Comparison of ENCODE assay signal across 22 cellular contexts in genomic region chr15:25667829-25668228, GRCh38.
"Had no signal": no experiment of that assay in that cellular context is flagged by ENCODE, and none has a peak within 500 bp of the region (broad histone marks: within the 10 kb centered on the region; RNA-seq: fewer than 3 reads in every experiment).

No MANE protein-coding gene starts in this region.

- DNase-seq: central memory CD4-positive, alpha-beta T cell; effector CD8-positive, alpha-beta T cell; esophagus squamous epithelium; head of caudate nucleus; naive thymus-derived CD4-positive, alpha-beta T cell; occipital lobe; pancreas; sigmoid colon; stimulated activated CD4-positive, alpha-beta T cell treated with anti-CD3 and anti-CD28 coated beads, Interleukin-2, amount 100 ng/mL, for 24 hours; stimulated activated CD4-positive, alpha-beta T cell treated with anti-CD3 and anti-CD28 coated beads, Interleukin-4, amount 100 ng/mL, for 24 hours; stimulated activated naive CD4-positive, alpha-beta T cell treated with Interleukin-2 at 50 U/mL for 16 hours; stomach; thyroid gland; upper lobe of left lung had no signal

- H3K4me3 ChIP-seq: esophagus squamous epithelium, lung, pancreas, prostate gland, right atrium auricular region, sigmoid colon, stomach, thyroid gland, upper lobe of left lung had no signal

- FAIRE-seq: colon, endothelial cell of umbilical vein, keratinocyte, pancreas, urothelium cell line had no signal

- H3K9me3 ChIP-seq: esophagus squamous epithelium, pancreas, prostate gland, right atrium auricular region, sigmoid colon, thyroid gland, upper lobe of left lung had no signal

- H3K27me3 ChIP-seq: pancreas, right atrium auricular region, sigmoid colon, upper lobe of left lung had no signal

- ATAC-seq: naive thymus-derived CD4-positive, alpha-beta T cell; pancreas; stimulated activated effector memory CD8-positive, alpha-beta T cell treated with anti-CD3 and anti-CD28 coated beads, Interleukin-12 subunit alpha, Interleukin-12 subunit beta, amount 100 ng/mL, for 72 hours had no signal

- H3K27ac ChIP-seq: esophagus squamous epithelium, pancreas, prostate gland, right atrium auricular region, thyroid gland, upper lobe of left lung had no signal

- H3K4me1 ChIP-seq: pancreas, prostate gland had no signal

- H3K36me3 ChIP-seq: esophagus squamous epithelium, pancreas, prostate gland, right atrium auricular region, sigmoid colon, stomach, thyroid gland, upper lobe of left lung had no signal
